8 cellular contexts compared by ENCODE assay signal in genomic region chr20:37081717-37082289, GRCh38. TPM values are rescaled to one million over a fixed set of nuclear protein-coding genes. Genes with fewer than 3 reads are reported as not detected.
A peak's percentile ranks its signal among the peaks of the same experiment; 100 is the strongest.
DNase-seq lines count a peak whose midpoint lies in the region; ATAC-seq and TF ChIP-seq lines count a peak whose summit lies in the region.

No MANE protein-coding gene starts in this region.

- H3K4me3 Mint-ChIP-seq in activated naive CD4-positive, alpha-beta T cell treated with anti-CD3 and anti-CD28 coated beads for 36 hours, result no peak overlapping the region

- no peak overlapping the region for H3K27ac ChIP-seq in right lobe of liver
- no peak overlapping the region for H3K27ac ChIP-seq in ascending aorta

- peaks cover 50% of the 10 kb centered on the region for H3K36me3 Mint-ChIP-seq in activated naive CD4-positive, alpha-beta T cell treated with anti-CD3 and anti-CD28 coated beads for 36 hours (ENCODE audit: low read depth)

- no CpG with 5 or more reads among the region's 5 CpGs for WGBS in right lobe of liver (ENCODE audit: insufficient coverage, low coverage, low lambda C conversion rate, missing lambda C conversion rate)

- peaks cover 32% of the 10 kb centered on the region for H3K4me1 Mint-ChIP-seq in activated naive CD4-positive, alpha-beta T cell treated with anti-CD3 and anti-CD28 coated beads for 36 hours (ENCODE audit: low read depth)

- DNase-seq in CD1c-positive myeloid dendritic cell (ENCODE audit: extremely low spot score) (peak; percentile 10), KBM-7 (peak; percentile 11), right lobe of liver (no peak), ascending aorta (ENCODE audit: low spot score in 2 of 2) (no peak), DMS153 (lab: John Stamatoyannopoulos, UW) (no peak), kidney glomerular epithelial cell (lab: John Stamatoyannopoulos, UW) (no peak)
- peak; percentile 28 for DNase-seq in activated naive CD4-positive, alpha-beta T cell treated with anti-CD3 and anti-CD28 coated beads for 36 hours

- H3K27ac Mint-ChIP-seq in activated naive CD4-positive, alpha-beta T cell treated with anti-CD3 and anti-CD28 coated beads for 36 hours, result no peak overlapping the region

- no peaks in the 10 kb centered on the region for H3K4me1 ChIP-seq in right lobe of liver
- H3K4me1 ChIP-seq in ascending aorta, result no peaks in the 10 kb centered on the region

- ATAC-seq in right lobe of liver (peak; percentile 48 to 76 (median 59)), GM18907 (IDR thresholded peaks at IDR 0.05; ENCODE audit: unreplicated experiment) (no peak)

- H3K27me3 ChIP-seq in right lobe of liver, result no peaks in the 10 kb centered on the region
- no peaks in the 10 kb centered on the region for H3K27me3 ChIP-seq in ascending aorta

- no peak for TF ChIP-seq POLR2A in right lobe of liver (IDR thresholded peaks at IDR 0.05)

- in situ Hi-C loops in KBM-7 (cut with MboI; ENCODE audit: low pct_unique_long_range_greater_than_20kb, low sequenced_read_pairs), result no loop called here

- no peaks in the 10 kb centered on the region for H3K9me3 Mint-ChIP-seq in activated naive CD4-positive, alpha-beta T cell treated with anti-CD3 and anti-CD28 coated beads for 36 hours

- H3K4me3 ChIP-seq in right lobe of liver, result no peak overlapping the region
- H3K4me3 ChIP-seq in ascending aorta, result no peak overlapping the region

- no peaks in the 10 kb centered on the region for H3K27me3 Mint-ChIP-seq in activated naive CD4-positive, alpha-beta T cell treated with anti-CD3 and anti-CD28 coated beads for 36 hours (ENCODE audit: low read depth)

- H3K9me3 ChIP-seq in right lobe of liver (no peaks in the 10 kb centered on the region), ascending aorta (no peaks in the 10 kb centered on the region)

- no peaks in the 10 kb centered on the region for H3K36me3 ChIP-seq in right lobe of liver
- H3K36me3 ChIP-seq in ascending aorta, result peaks cover 0 to 5% of the 10 kb centered on the region in 2 donors

- TF ChIP-seq CTCF in right lobe of liver (IDR thresholded peaks at IDR 0.05) (peak; percentile 32 to 57 (median 42)), ascending aorta (IDR thresholded peaks at IDR 0.05) (no peak)

- CTCF ChIA-PET in activated naive CD4-positive, alpha-beta T cell treated with anti-CD3 and anti-CD28 coated beads for 36 hours (lab: Charles Lee), result interaction anchor here (0.6 to 0.9 kb wide), 2 partner anchors 11 to 78 kb away, joined by 3 read pairs; no protein-coding TSS in a partner anchor

- intact Hi-C loops in activated naive CD4-positive, alpha-beta T cell treated with anti-CD3 and anti-CD28 coated beads for 36 hours (cut with micrococcal nuclease), result no loop called here
- intact Hi-C loops in right lobe of liver (cut with DNase I), result no loop called here
- intact Hi-C loops in ascending aorta (cut with DNase I), result no loop called here

RNA-seq across cellular contexts. Expression of gene RBL1, which starts 14.0 kb away (rescaled TPM):
- total RNA-seq in activated naive CD4-positive, alpha-beta T cell treated with anti-CD3 and anti-CD28 coated beads for 36 hours, result 10 to 100 TPM; 32.9 to 36.2 TPM
- 1 to 10 TPM; 1.8 to 3.9 (median 2.2) TPM for total RNA-seq in right lobe of liver
- 1.9 TPM for total RNA-seq in ascending aorta

Comparison
In these comparisons a context has a peak if more than half of its experiments do, and no peak if none do; other contexts are left out.
1. DNase-seq: peak in CD1c-positive myeloid dendritic cell (single experiment), KBM-7 (single experiment) and activated naive CD4-positive, alpha-beta T cell treated with anti-CD3 and anti-CD28 coated beads for 36 hours (single experiment); none in right lobe of liver (0 of 3), ascending aorta (0 of 2), DMS153 (single experiment) and kidney glomerular epithelial cell (single experiment).
2. CTCF ChIP-seq: peak in right lobe of liver (4 of 4); none in ascending aorta (0 of 3).
3. RNA of gene RBL1, which starts 14.0 kb away (total RNA-seq): 32.9 to 36.2 TPM in activated naive CD4-positive, alpha-beta T cell treated with anti-CD3 and anti-CD28 coated beads for 36 hours; 1.8 to 3.9 TPM in right lobe of liver and 1.9 TPM in ascending aorta (single experiment); every median in the first group is over 4 times any median in the second.